10 cellular contexts compared by ENCODE assay signal in the genomic region with DNA sequence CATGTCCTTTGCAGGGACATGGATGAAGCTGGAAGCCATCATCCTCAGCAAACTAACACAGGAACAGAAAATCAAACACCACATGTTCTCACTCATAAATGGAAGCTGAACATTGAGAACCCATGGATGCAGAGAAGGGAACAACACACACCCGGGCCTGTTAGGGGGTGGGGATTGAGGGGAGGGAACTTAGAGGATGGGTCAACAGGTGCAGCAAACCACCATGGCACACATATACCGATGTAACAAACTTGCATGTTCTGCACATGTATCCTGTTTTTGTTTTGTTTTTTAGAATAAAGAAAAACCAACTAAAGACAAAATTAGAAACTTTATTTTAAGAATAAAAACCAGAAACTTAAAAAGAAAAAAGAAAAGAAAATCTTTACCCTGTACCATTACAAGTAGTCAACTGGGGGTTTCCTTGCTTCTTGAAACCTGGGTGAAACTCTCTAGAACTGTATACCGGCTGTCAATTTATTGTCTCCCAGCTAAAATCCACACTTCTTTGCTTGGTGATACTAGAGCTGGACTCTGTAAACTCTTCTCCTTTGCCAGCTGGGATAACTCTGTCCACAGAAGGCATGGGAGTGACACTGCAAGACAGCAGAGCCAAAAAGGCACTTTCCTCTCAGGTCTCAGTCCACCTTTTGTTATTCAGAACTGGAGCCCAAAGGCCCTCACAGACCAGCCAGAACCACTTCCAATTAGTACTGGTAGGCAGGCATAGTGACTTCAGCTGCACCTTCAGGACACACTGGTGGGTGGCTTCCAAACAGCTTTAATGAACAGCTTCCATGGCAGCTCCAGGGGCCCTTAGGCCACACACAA.
A peak's percentile ranks its signal among the peaks of the same experiment; 100 is the strongest.
DNase-seq lines count a peak whose midpoint lies in the region; ATAC-seq and TF ChIP-seq lines count a peak whose summit lies in the region.
"Had no signal": no experiment of that assay in that cellular context is flagged by ENCODE, and none has a peak within 500 bp of the region (broad histone marks: within the 10 kb centered on the region; RNA-seq: fewer than 3 reads in every experiment).

No MANE protein-coding gene starts in this region.

- peak; percentile 38 for ATAC-seq in GM19351 (IDR thresholded peaks at IDR 0.05; ENCODE audit: unreplicated experiment)
- ATAC-seq in HG02798 (IDR thresholded peaks at IDR 0.05; ENCODE audit: poor library complexity, unreplicated experiment): peak; percentile 80
- peak; percentile 40 for ATAC-seq in HG03575 (IDR thresholded peaks at IDR 0.05; ENCODE audit: extremely low read depth, insufficient number of reproducible peaks, low FRiP score, unreplicated experiment)
- no peak for ATAC-seq in HG03097 (IDR thresholded peaks at IDR 0.05; ENCODE audit: low FRiP score, unreplicated experiment)

- H3K4me3 ChIP-seq in GM12865 (ENCODE audit: low read depth, low read length): peak overlapping the region; percentile 33

- no peak for TF ChIP-seq CTCF in GM12865 (IDR thresholded peaks at IDR 0.05; ENCODE audit: insufficient read depth, low read depth, low read length, missing control alignments)

- peak; percentile 60 for DNase-seq in GM12865 (ENCODE audit: low read depth)
- DNase-seq in CD1c-positive myeloid dendritic cell (ENCODE audit: extremely low spot score): no peak
- no peak for DNase-seq in D341Med (ENCODE audit: low spot score)
- no peak for DNase-seq in activated naive CD4-positive, alpha-beta T cell treated with Interleukin-2 at 50 U/mL for 16 hours
- DNase-seq: activated T-cell treated with anti-CD3 and anti-CD28 coated beads for 4 hours, T-helper 17 cell had no signal
